Comparison of ENCODE assay signal across 22 cellular contexts in the genomic region with DNA sequence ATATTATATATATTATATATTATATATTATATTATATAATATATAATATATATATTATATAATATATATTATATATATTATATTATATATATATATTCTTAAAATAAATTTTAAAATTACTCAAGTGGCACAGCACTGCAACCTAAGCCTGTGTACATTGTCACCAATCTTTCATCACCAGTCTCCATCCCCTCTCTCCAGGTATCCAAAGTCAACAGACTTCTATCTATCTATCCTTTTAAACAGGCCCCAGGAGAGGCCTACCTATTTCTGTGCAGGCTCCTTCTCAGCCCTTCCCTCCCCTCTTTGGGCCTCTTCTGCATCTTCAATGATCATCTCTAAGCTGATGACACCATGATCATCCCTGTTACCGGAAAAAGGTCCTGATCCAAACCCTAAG.
"Had no signal": no experiment of that assay in that cellular context is flagged by ENCODE, and none has a peak within 500 bp of the region (broad histone marks: within the 10 kb centered on the region; RNA-seq: fewer than 3 reads in every experiment).

No MANE protein-coding gene starts in this region.

- FAIRE-seq: urothelium cell line had no signal

- H3K36me3 Mint-ChIP-seq: activated CD8-positive, alpha-beta memory T cell treated with anti-CD3 and anti-CD28 coated beads, Interleukin-2, amount 10 ng/mL, durations not matched to agents 7 days and 5 days; natural killer cell had no signal

- H3K27me3 Mint-ChIP-seq: activated CD8-positive, alpha-beta T cell treated with anti-CD3 and anti-CD28 coated beads for 36 hours; dendritic cell treated with granulocyte-macrophage colony-stimulating factor and Interleukin-4, amounts not matched to agents 40 ng/mL and 50 ng/mL, for 4 days had no signal

- H3K9me3 Mint-ChIP-seq: activated T-cell treated with anti-CD3 and anti-CD28 coated beads, Interleukin-2, amount 50 U/mL, for 72 hours; T-helper 2 cell treated with Interferon-gamma antibody and Interleukin-4, amounts not matched to agents 5 μg/mL and 100 μg/mL, for 36 hours had no signal

- DNase-seq: activated B cell treated with CpG ODN at 0.5 μM for 24 hours; activated CD4-positive, alpha-beta T cell treated with anti-CD3 and anti-CD28 coated beads, Interleukin-2, amount 50 U/mL, for 1 hour; activated CD8-positive, alpha-beta T cell treated with anti-CD3 and anti-CD28 coated beads for 36 hours; activated naive CD4-positive, alpha-beta T cell treated with Interleukin-2 at 50 U/mL for 16 hours; activated T-cell treated with anti-CD3 and anti-CD28 coated beads for 4 hours; activated T-cell treated with anti-CD3 and anti-CD28 coated beads, Interleukin-2, amount 50 U/mL, for 72 hours; amygdala; caudate nucleus; endodermal cell; esophagus squamous epithelium; foreskin melanocyte; islet precursor cell; left ventricle myocardium inferior; mesendoderm; natural killer cell; occipital lobe; stimulated activated naive CD4-positive, alpha-beta T cell had no signal

- H3K27ac Mint-ChIP-seq: activated B cell treated with CpG ODN at 0.5 μM for 24 hours; activated CD8-positive, alpha-beta memory T cell treated with anti-CD3 and anti-CD28 coated beads, Interleukin-2, amount 10 ng/mL, durations not matched to agents 7 days and 5 days; activated CD8-positive, alpha-beta T cell treated with anti-CD3 and anti-CD28 coated beads for 36 hours; activated T-cell treated with anti-CD3 and anti-CD28 coated beads, Interleukin-2, amount 50 U/mL, for 72 hours; endodermal cell; natural killer cell; neural progenitor cell; T-helper 2 cell treated with Interferon-gamma antibody and Interleukin-4, amounts not matched to agents 5 μg/mL and 100 μg/mL, for 36 hours had no signal

- H3K4me1 Mint-ChIP-seq: natural killer cell had no signal

- H3K4me3 Mint-ChIP-seq: activated B cell treated with CpG ODN at 0.5 μM for 24 hours; activated CD8-positive, alpha-beta memory T cell treated with anti-CD3 and anti-CD28 coated beads, Interleukin-2, amount 10 ng/mL, durations not matched to agents 7 days and 5 days; activated CD8-positive, alpha-beta T cell treated with anti-CD3 and anti-CD28 coated beads for 36 hours; activated T-cell treated with anti-CD3 and anti-CD28 coated beads, Interleukin-2, amount 50 U/mL, for 72 hours; dendritic cell treated with granulocyte-macrophage colony-stimulating factor and Interleukin-4, amounts not matched to agents 40 ng/mL and 50 ng/mL, for 4 days; endodermal cell; natural killer cell; neural progenitor cell; T-helper 2 cell treated with Interferon-gamma antibody and Interleukin-4, amounts not matched to agents 5 μg/mL and 100 μg/mL, for 36 hours had no signal
